In the genomic region with DNA sequence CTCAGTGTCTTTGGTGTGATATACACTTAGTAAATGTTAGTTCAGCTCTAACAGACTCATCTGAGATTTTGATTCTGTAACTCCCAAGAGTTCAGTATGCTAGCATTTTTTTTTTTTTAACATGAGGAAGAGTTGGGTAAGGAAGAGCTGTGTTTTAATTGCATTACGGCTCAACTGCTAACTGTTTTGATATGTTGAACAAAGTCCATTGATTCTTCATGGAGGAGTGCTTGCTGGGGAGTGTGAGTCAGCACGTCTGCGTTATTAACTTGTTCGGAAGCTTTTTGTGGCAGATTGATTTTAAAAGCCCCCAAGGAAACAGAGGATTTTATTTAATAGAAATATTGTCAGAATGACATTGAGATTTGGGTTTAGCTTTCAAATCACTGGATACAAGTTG, we compare ENCODE assay signal across 11 cellular contexts. TPM values are rescaled to one million over a fixed set of nuclear protein-coding genes. Genes with fewer than 3 reads are reported as not detected.
DNase-seq lines count a peak whose midpoint lies in the region; ATAC-seq and TF ChIP-seq lines count a peak whose summit lies in the region.
"Had no signal": no experiment of that assay in that cellular context is flagged by ENCODE, and none has a peak within 500 bp of the region (broad histone marks: within the 10 kb centered on the region; RNA-seq: fewer than 3 reads in every experiment).

No MANE protein-coding gene starts in this region.

- no peak for DNase-seq in CD4-positive, alpha-beta T cell
- no peak for DNase-seq in central memory CD8-positive, alpha-beta T cell (ENCODE audit: low spot score in 2 of 2)
- DNase-seq in natural killer cell (no peak), HUDEP-2 (lab: John Stamatoyannopoulos, UW; ENCODE audit: unreplicated experiment in 76 of 76) (no peak), NCI-H2081 treated with DMSO at 0.1 percent for 48 hours (lab: John Stamatoyannopoulos, UW) (no peak)
- DNase-seq: DMS79, NCI-H1105, NCI-H748 treated with DMSO at 0.1 percent for 48 hours had no signal

- H3K9me3 Mint-ChIP-seq in CD4-positive, alpha-beta T cell = no peaks in the 10 kb centered on the region
- H3K9me3 Mint-ChIP-seq in central memory CD8-positive, alpha-beta T cell = no peaks in the 10 kb centered on the region
- peaks cover 0 to 2% of the 10 kb centered on the region in 2 donors for H3K9me3 Mint-ChIP-seq in natural killer cell

- no peaks in the 10 kb centered on the region for H3K27me3 Mint-ChIP-seq in CD4-positive, alpha-beta T cell
- no peaks in the 10 kb centered on the region for H3K27me3 Mint-ChIP-seq in central memory CD8-positive, alpha-beta T cell
- H3K27me3 Mint-ChIP-seq in natural killer cell (ENCODE audit: low read depth in 2 of 2) = no peaks in the 10 kb centered on the region
- H3K27me3 Mint-ChIP-seq: type B pancreatic cell had no signal

- H3K36me3 ChIP-seq in KOPT-K1 (ENCODE audit: insufficient read depth, low read length) = no peaks in the 10 kb centered on the region

- H3K4me3 Mint-ChIP-seq in CD4-positive, alpha-beta T cell = peak overlapping the region; percentile 26
- H3K4me3 Mint-ChIP-seq in central memory CD8-positive, alpha-beta T cell = peak overlapping the region; percentile 31
- H3K4me3 Mint-ChIP-seq in natural killer cell = peak overlapping the region; percentile 35
- H3K4me3 Mint-ChIP-seq: type B pancreatic cell had no signal

- H3K9me3 ChIP-seq in CD4-positive, alpha-beta T cell (ENCODE audit: control insufficient read depth, low read length) = no peaks in the 10 kb centered on the region
- no peaks in the 10 kb centered on the region for H3K9me3 ChIP-seq in KOPT-K1 (ENCODE audit: insufficient read depth, low read length, poor library complexity, severe bottlenecking)

- ATAC-seq in CD4-positive, alpha-beta T cell (ENCODE audit: poor library complexity) = no peak
- no peak for ATAC-seq in central memory CD8-positive, alpha-beta T cell (replicated peaks; ENCODE audit: extremely low read depth, poor library complexity, severe bottlenecking)
- ATAC-seq in natural killer cell = no peak
- ATAC-seq in GM21723 (IDR thresholded peaks at IDR 0.05; ENCODE audit: unreplicated experiment) = no peak

- CTCF ChIA-PET in CD4-positive, alpha-beta T cell (lab: Charles Lee) = interaction anchor here (1.3 to 3.8 kb wide), 5 partner anchors 11 to 52 kb away, joined by 3 to 35 read pairs (median 11); no protein-coding TSS in a partner anchor

- peaks cover 94% of the 10 kb centered on the region for H3K4me1 Mint-ChIP-seq in CD4-positive, alpha-beta T cell (ENCODE audit: low read depth)
- peaks cover 80% of the 10 kb centered on the region for H3K4me1 Mint-ChIP-seq in central memory CD8-positive, alpha-beta T cell
- H3K4me1 Mint-ChIP-seq in natural killer cell = peaks cover 81 to 88% of the 10 kb centered on the region in 2 donors

- H3K27ac ChIP-seq in CD4-positive, alpha-beta T cell (ENCODE audit: low read depth, low read length) = peak overlapping the region; percentile 88
- H3K27ac ChIP-seq in KOPT-K1 (ENCODE audit: low read depth, low read length, poor library complexity, severe bottlenecking) = peak overlapping the region; percentile 53

- no peaks in the 10 kb centered on the region for H3K27me3 ChIP-seq in CD4-positive, alpha-beta T cell (ENCODE audit: control insufficient read depth, insufficient read depth, low read length)

- H3K27ac Mint-ChIP-seq in CD4-positive, alpha-beta T cell = peak overlapping the region; percentile 87
- peak overlapping the region; percentile 93 for H3K27ac Mint-ChIP-seq in central memory CD8-positive, alpha-beta T cell (ENCODE audit: low read depth)
- peak overlapping the region; percentile 88 for H3K27ac Mint-ChIP-seq in natural killer cell
- H3K27ac Mint-ChIP-seq: type B pancreatic cell had no signal

- POLR2A ChIA-PET in CD4-positive, alpha-beta T cell (lab: Charles Lee) = interaction anchor here (0.6 to 4.4 kb wide), 10 partner anchors 10 to 54 kb away, joined by 3 to 71 read pairs (median 7); no protein-coding TSS in a partner anchor

- TF ChIP-seq CTCF in CD4-positive, alpha-beta T cell (IDR thresholded peaks at IDR 0.05) = no peak
- no peak for TF ChIP-seq CTCF in natural killer cell (IDR thresholded peaks at IDR 0.05)

- intact Hi-C loops in CD4-positive, alpha-beta T cell (cut with DNase I, micrococcal nuclease) = loop anchor here (1.0 to 10.0 kb wide), 8 partner anchors 10 to 52 kb away; no protein-coding TSS in a partner anchor
- intact Hi-C loops in natural killer cell (cut with micrococcal nuclease) = loop anchor here (1.0 to 5.0 kb wide), 3 partner anchors 12 to 46 kb away; a partner anchor contains a TSS

- peaks cover 22% of the 10 kb centered on the region for H3K36me3 Mint-ChIP-seq in CD4-positive, alpha-beta T cell (ENCODE audit: low read depth)
- peaks cover 11% of the 10 kb centered on the region for H3K36me3 Mint-ChIP-seq in central memory CD8-positive, alpha-beta T cell (ENCODE audit: insufficient read depth)
- H3K36me3 Mint-ChIP-seq in natural killer cell = no peaks in the 10 kb centered on the region

RNA-seq across cellular contexts. Expression of a gene that starts 45.8 kb away (rescaled TPM):
- total RNA-seq in CD4-positive, alpha-beta T cell = 10 to 100 TPM; 80.2 to 83.4 TPM
- total RNA-seq in natural killer cell = 100 to 1,000 TPM; 150 to 185 (median 169) TPM

RNA-seq across cellular contexts. Expression of a gene that starts 56.5 kb away (rescaled TPM):
- total RNA-seq in CD4-positive, alpha-beta T cell = 10 to 100 TPM; 49.3 to 52.5 TPM
- 10 to 100 TPM; 57.4 to 58.2 (median 58.0) TPM for total RNA-seq in natural killer cell
